In genomic region chr20:37407573-37408002, GRCh38 we compare ENCODE assay signal across 8 cellular contexts.
A peak's percentile ranks its signal among the peaks of the same experiment; 100 is the strongest.
DNase-seq lines count a peak whose midpoint lies in the region; ATAC-seq and TF ChIP-seq lines count a peak whose summit lies in the region.
"Had no signal": no experiment of that assay in that cellular context is flagged by ENCODE, and none has a peak within 500 bp of the region (broad histone marks: within the 10 kb centered on the region; RNA-seq: fewer than 3 reads in every experiment).

No MANE protein-coding gene starts in this region.

- H3K79me1 ChIP-seq in H9 (ENCODE audit: insufficient read depth, low read depth, low read length, poor library complexity, severe bottlenecking) = no peaks in the 10 kb centered on the region

- H3T11ph ChIP-seq in H9 (ENCODE audit: low read length) = no peak overlapping the region

- peaks cover 31 to 43% of the 10 kb centered on the region in 2 experiments for H3K4me1 Mint-ChIP-seq in H9

- no peak overlapping the region for H3K4ac ChIP-seq in H9 (ENCODE audit: low read depth, low read length)

- WGBS in H9 (ENCODE audit: extremely low coverage, insufficient read length, low lambda C conversion rate) = no CpG with 5 or more reads among the region's 14 CpGs
- WGBS in lower leg skin, 2 donors = 41 to 42% methylated on average over 14 of the region's 14 CpGs

- H3K4me3 Mint-ChIP-seq in H9 = peak overlapping the region in 1 of 2 experiments; percentile 11; a peak in 2 of 5 replicates

- H3K27ac ChIP-seq in H9 (ENCODE audit: insufficient read length, low read depth, low read length) (no peak overlapping the region), PC-3 (ENCODE audit: low read length) (no peak overlapping the region)
- H3K27ac ChIP-seq: cardiac muscle cell had no signal

- H3K4me2 ChIP-seq in H9 (ENCODE audit: insufficient read depth, insufficient read length, low read length) (no peak overlapping the region), PC-3 (ENCODE audit: low read length) (peak overlapping the region; percentile 86)

- no peak overlapping the region for H4K91ac ChIP-seq in H9 (ENCODE audit: insufficient read length, low read depth, low read length)

- H3K27me3 Mint-ChIP-seq in H9 (ENCODE audit: low read depth) = peaks cover 21% of the 10 kb centered on the region

- no peaks in the 10 kb centered on the region; the same call in 1 of the 2 replicates for H3K27me3 ChIP-seq in H9 (ENCODE audit: insufficient read depth, low read length)
- no peaks in the 10 kb centered on the region for H3K27me3 ChIP-seq in PC-3 (ENCODE audit: low read length)
- H3K27me3 ChIP-seq: cardiac muscle cell had no signal

- peak overlapping the region; percentile 6 to 73 (median 19); a peak in 4 of 7 replicates for H3K27ac Mint-ChIP-seq in H9

- no peak overlapping the region for H4K5ac ChIP-seq in H9 (ENCODE audit: insufficient read length, low read depth, low read length)

- TF ChIP-seq CTCF in H9 (conservative IDR thresholded peaks at IDR 0.05) (no peak), PC-3 (conservative IDR thresholded peaks at IDR 0.05; ENCODE audit: low read depth, low read length) (no peak), lower leg skin (IDR thresholded peaks at IDR 0.05) (no peak)

- H3K79me2 ChIP-seq in H9 (ENCODE audit: insufficient read depth, low read length) = no peaks in the 10 kb centered on the region
- no peaks in the 10 kb centered on the region for H3K79me2 ChIP-seq in PC-3 (ENCODE audit: low read length)

- no peak overlapping the region for H3K18ac ChIP-seq in H9 (ENCODE audit: insufficient read length, low read depth, low read length)

- no peak overlapping the region for H3K14ac ChIP-seq in H9 (ENCODE audit: insufficient read depth, low read length)

- no peak overlapping the region for H3K9ac ChIP-seq in H9 (ENCODE audit: extremely low read depth, insufficient read length, low read length)
- no peak overlapping the region for H3K9ac ChIP-seq in PC-3 (ENCODE audit: low read length)

- no peaks in the 10 kb centered on the region for H3F3A ChIP-seq in PC-3 (ENCODE audit: low read length, unreplicated experiment)

- H2AK5ac ChIP-seq in H9 (ENCODE audit: insufficient read length, low read length) = no peak overlapping the region

- no peak overlapping the region for H2BK5ac ChIP-seq in H9 (ENCODE audit: insufficient read length, low read length)

- H3K4me1 ChIP-seq in H9 (ENCODE audit: insufficient read depth, low read length) = peaks cover 12% of the 10 kb centered on the region; the same call in 1 of the 2 replicates
- H3K4me1 ChIP-seq in PC-3 (ENCODE audit: insufficient read depth, low read length) = peaks cover 16% of the 10 kb centered on the region

- no peak overlapping the region for H2BK12ac ChIP-seq in H9 (ENCODE audit: insufficient read length, low read depth, low read length)

- H3K4me3 ChIP-seq in PC-3 (ENCODE audit: low read length) (no peak overlapping the region), lower leg skin (ENCODE audit: low read depth, poor library complexity, severe bottlenecking) (no peak overlapping the region)
- H3K4me3 ChIP-seq: cardiac muscle cell had no signal

- no peak overlapping the region for H2BK20ac ChIP-seq in H9 (ENCODE audit: low read depth, low read length, poor library complexity, severe bottlenecking)

- TF ChIP-seq POLR2A in lower leg skin (IDR thresholded peaks at IDR 0.05) = no peak

- no peak overlapping the region for H2BK120ac ChIP-seq in H9 (ENCODE audit: low read depth, low read length, poor library complexity, severe bottlenecking)

- POLR2A ChIA-PET in PC-3 (lab: Charles Lee; ENCODE audit: unreplicated experiment) = no interaction called here

- no peaks in the 10 kb centered on the region for H3K9me3 Mint-ChIP-seq in H9

- no peaks in the 10 kb centered on the region for H3K9me3 ChIP-seq in H9 (ENCODE audit: control insufficient read depth, low read depth, low read length)
- H3K9me3 ChIP-seq in PC-3 (ENCODE audit: low read length) = no peaks in the 10 kb centered on the region

- peak; percentile 12 for ATAC-seq in PC-3
- peak; percentile 22 for ATAC-seq in esophagus mucosa

- intact Hi-C loops in PC-3 (cut with micrococcal nuclease) = loop anchor here (5.0 kb wide), 1 partner anchor 120 kb away; the partner anchor contains the start of gene BLCAP
- intact Hi-C loops in lower leg skin (cut with DNase I; ENCODE audit: low total_unique reads) = no loop called here

- no peak overlapping the region for H4K8ac ChIP-seq in H9 (replicated peaks; ENCODE audit: insufficient read length, low read depth, low read length)

- H3K23ac ChIP-seq in H9 (ENCODE audit: insufficient read length, low read depth, low read length) = no peak overlapping the region

- no peak overlapping the region for H3K56ac ChIP-seq in H9 (ENCODE audit: insufficient read length, low read depth, low read length)

- peaks cover 4 to 15% (median 14%) of the 10 kb centered on the region in 3 experiments for H3K36me3 Mint-ChIP-seq in H9 (ENCODE audit: insufficient read depth in 1 of 3, low read depth in 3 of 3)

- H3K36me3 ChIP-seq in PC-3 (ENCODE audit: low read depth, low read length) = peaks cover 2% of the 10 kb centered on the region; the same call in 1 of the 2 replicates

- no peak overlapping the region for H2BK15ac ChIP-seq in H9 (ENCODE audit: low read depth, low read length)

- BruUV-seq in PC-3 (replicated peaks; lab: Mats Ljungman, UMichigan) = no TSS peak

- peaks cover 2% of the 10 kb centered on the region for H3K23me2 ChIP-seq in H9 (ENCODE audit: insufficient read length, low read depth, low read length, poor library complexity, severe bottlenecking)

- DNase-seq in H9 (no peak), PC-3 (no peak), occipital lobe (lab: John Stamatoyannopoulos, UW) (peak; percentile 36), lower leg skin (ENCODE audit: low spot score in 2 of 2) (no peak), DMS79 treated with DMSO at 0.1 percent for 48 hours (lab: John Stamatoyannopoulos, UW) (no peak), iPS-NIHi7 (ENCODE audit: extremely low spot score) (no peak)

- H4K20me1 ChIP-seq in H9 (ENCODE audit: control insufficient read depth, insufficient read depth, insufficient read length) = no peaks in the 10 kb centered on the region
- no peaks in the 10 kb centered on the region for H4K20me1 ChIP-seq in PC-3 (ENCODE audit: low read length)

- no peaks in the 10 kb centered on the region for H3K9me2 ChIP-seq in PC-3 (replicated peaks; ENCODE audit: low read length)

- H2AFZ ChIP-seq in H9 (ENCODE audit: low read length) (no peak overlapping the region), PC-3 (ENCODE audit: low read length) (no peak overlapping the region)

- CTCF ChIA-PET in PC-3 (lab: Charles Lee) = interaction anchor here (0.7 kb wide), 1 partner anchor 127 kb away, joined by 3 read pairs; no protein-coding TSS in a partner anchor
